8 cellular contexts compared by ENCODE assay signal in the genomic region with DNA sequence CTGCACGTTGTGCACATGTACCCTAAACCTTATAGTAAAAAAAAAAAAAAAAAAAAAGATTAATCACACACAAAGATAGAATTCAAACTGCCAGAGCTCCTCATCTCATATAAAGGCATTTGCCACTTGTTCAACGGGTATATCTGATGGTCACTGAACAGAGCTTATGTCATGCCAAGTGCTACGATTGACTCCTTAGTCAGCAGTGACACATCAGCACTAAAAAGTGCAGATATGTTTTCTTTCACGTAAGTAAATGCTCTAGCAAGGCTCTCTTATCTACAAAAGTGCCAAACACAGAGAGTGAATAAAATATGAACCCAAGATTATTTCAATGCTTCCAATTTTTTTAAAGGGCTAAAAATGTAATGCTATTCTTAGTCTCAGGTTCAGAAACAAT. TPM values are rescaled to one million over a fixed set of nuclear protein-coding genes. Genes with fewer than 3 reads are reported as not detected.
DNase-seq lines count a peak whose midpoint lies in the region; ATAC-seq, FAIRE-seq and TF ChIP-seq lines count a peak whose summit lies in the region.

No MANE protein-coding gene starts in this region.

- H4K20me1 ChIP-seq in SU-DHL-6 (ENCODE audit: low read depth, low read length), result no peaks in the 10 kb centered on the region
- peaks cover 8% of the 10 kb centered on the region for H4K20me1 ChIP-seq in endothelial cell of umbilical vein (replicated peaks; ENCODE audit: control insufficient read depth, extremely low read depth, insufficient read depth, low read length)
- no peaks in the 10 kb centered on the region for H4K20me1 ChIP-seq in neural cell (ENCODE audit: insufficient read depth)

- no peaks in the 10 kb centered on the region for H3K9me1 ChIP-seq in endothelial cell of umbilical vein (replicated peaks; ENCODE audit: control insufficient read depth, extremely low read depth, insufficient read depth, low read length)

- no peaks in the 10 kb centered on the region for H3K9me2 ChIP-seq in SU-DHL-6 (replicated peaks; ENCODE audit: insufficient read depth, low read length)
- H3K9me2 ChIP-seq in neural cell (ENCODE audit: insufficient read depth, low read length), result no peaks in the 10 kb centered on the region

- 6 to 9% methylated on average over 4 of the region's 4 CpGs for WGBS in heart right ventricle, 2 donors

- H3K9me3 ChIP-seq in heart right ventricle (no peaks in the 10 kb centered on the region), SU-DHL-6 (ENCODE audit: insufficient read depth, low read length) (no peaks in the 10 kb centered on the region), endothelial cell of umbilical vein (replicated peaks; ENCODE audit: control insufficient read depth, insufficient read depth, low read length) (no peaks in the 10 kb centered on the region), neural cell (ENCODE audit: low read length) (no peaks in the 10 kb centered on the region)

- DNase-seq in heart right ventricle, result no peak
- no peak for DNase-seq in Right ventricle myocardium inferior (ENCODE audit: missing footprints)
- DNase-seq in endothelial cell of umbilical vein (ENCODE audit: low read depth, low spot score), result peak; percentile 75

- H3F3A ChIP-seq in SU-DHL-6 (ENCODE audit: insufficient read depth) (no peaks in the 10 kb centered on the region), neural cell (ENCODE audit: insufficient read depth, low read length, poor library complexity, severe bottlenecking) (no peaks in the 10 kb centered on the region)

- H3K27ac ChIP-seq in heart right ventricle (peak overlapping the region in 8 of 10 donors; percentile 81 to 94 (median 88)), SU-DHL-6 (ENCODE audit: low read depth, low read length) (no peak overlapping the region), endothelial cell of umbilical vein (ENCODE audit: insufficient read depth, low read depth, low read length) (peak overlapping the region; percentile 73), neural cell (ENCODE audit: low read length) (no peak overlapping the region)

- POLR2A ChIA-PET in endothelial cell of umbilical vein (lab: Charles Lee), result no interaction called here

- TF ChIP-seq POLR2A in endothelial cell of umbilical vein (IDR thresholded peaks at IDR 0.05; ENCODE audit: low read depth, low read length), result no peak

- H3K27me3 ChIP-seq in heart right ventricle, result no peaks in the 10 kb centered on the region
- H3K27me3 ChIP-seq in SU-DHL-6 (ENCODE audit: low read length), result no peaks in the 10 kb centered on the region
- H3K27me3 ChIP-seq in endothelial cell of umbilical vein (ENCODE audit: control insufficient read depth in 2 of 2, insufficient read depth in 2 of 2, low read length in 2 of 2), result peaks cover 17 to 32% of the 10 kb centered on the region in 2 experiments
- peaks cover 4% of the 10 kb centered on the region for H3K27me3 ChIP-seq in neural cell (ENCODE audit: insufficient read depth, low read depth, low read length)

- dilution Hi-C loops in endothelial cell of umbilical vein (cut with MboI; ENCODE audit: extremely low pct_ligation_motif_present, low sequenced_read_pairs), result no loop called here

- H3K36me3 ChIP-seq in heart right ventricle (peaks cover 0 to 34% (median 21%) of the 10 kb centered on the region in 9 donors), SU-DHL-6 (ENCODE audit: low read length) (peaks cover 23% of the 10 kb centered on the region; the same call in 1 of the 2 replicates), endothelial cell of umbilical vein (ENCODE audit: control insufficient read depth in 2 of 2, extremely low read depth in 1 of 2, insufficient read depth in 2 of 2, low read length in 2 of 2) (peaks cover 6 to 13% of the 10 kb centered on the region in 2 experiments), neural cell (ENCODE audit: insufficient read depth, low read length) (peaks cover 3% of the 10 kb centered on the region)

- no peak for TF ChIP-seq EP300 in neural cell (conservative IDR thresholded peaks at IDR 0.05; ENCODE audit: poor library complexity, severe bottlenecking)

- H3K4me3 ChIP-seq in heart right ventricle (peak overlapping the region in 9 of 10 donors; percentile 65 to 99 (median 87)), SU-DHL-6 (ENCODE audit: insufficient read depth, low read length, poor library complexity, severe bottlenecking) (peak overlapping the region; percentile 89), endothelial cell of umbilical vein (replicated peaks in 1 of 3; ENCODE audit: insufficient read depth in 1 of 3, low read depth in 1 of 3, low read length in 3 of 3) (peak overlapping the region; percentile 88 to 94 (median 89)), neural cell (ENCODE audit: low read length) (peak overlapping the region; percentile 86)

- peak overlapping the region; percentile 72 for H3K9ac ChIP-seq in SU-DHL-6 (ENCODE audit: low read length)
- H3K9ac ChIP-seq in endothelial cell of umbilical vein (replicated peaks; ENCODE audit: extremely low read depth, insufficient read depth, low read length), result peak overlapping the region; percentile 96
- H3K9ac ChIP-seq in neural cell (ENCODE audit: low read length), result no peak overlapping the region

- BruUV-seq in endothelial cell of umbilical vein (replicated peaks; lab: Mats Ljungman, UMichigan), result TSS peak; percentile 31

- H3K4me1 ChIP-seq in heart right ventricle (peaks cover 0 to 38% (median 30%) of the 10 kb centered on the region in 9 donors), endothelial cell of umbilical vein (ENCODE audit: control insufficient read depth, extremely low read depth, insufficient read depth, low read length) (peaks cover 18% of the 10 kb centered on the region)

- H3K4me2 ChIP-seq in SU-DHL-6 (ENCODE audit: low read depth, low read length, poor library complexity, severe bottlenecking) (peak overlapping the region; percentile 67), endothelial cell of umbilical vein (ENCODE audit: insufficient read depth, low read length) (peak overlapping the region; percentile 100), neural cell (ENCODE audit: low read length) (peak overlapping the region; percentile 69)

- CTCF ChIA-PET in endothelial cell of umbilical vein (lab: Charles Lee), result no interaction called here

- FAIRE-seq in endothelial cell of umbilical vein (lab: Jason Lieb, UNC), result peak; percentile 63

- H3K79me2 ChIP-seq in SU-DHL-6 (ENCODE audit: insufficient read depth, low read length) (peaks cover 32% of the 10 kb centered on the region; the same call in 1 of the 2 replicates), endothelial cell of umbilical vein (ENCODE audit: control insufficient read depth, insufficient read depth, low read length) (peaks cover 38% of the 10 kb centered on the region), neural cell (replicated peaks; ENCODE audit: insufficient read depth, low read length) (peaks cover 20% of the 10 kb centered on the region)

- no peak for ATAC-seq in heart right ventricle
- no peak for ATAC-seq in Right ventricle myocardium inferior
- no peak for ATAC-seq in HG02623 (IDR thresholded peaks at IDR 0.05; ENCODE audit: unreplicated experiment)
- ATAC-seq in GM21390 (IDR thresholded peaks at IDR 0.05; ENCODE audit: unreplicated experiment), result no peak
- ATAC-seq in GM19023 (IDR thresholded peaks at IDR 0.05; ENCODE audit: unreplicated experiment), result no peak

- no peak for TF ChIP-seq CTCF in heart right ventricle (IDR thresholded peaks at IDR 0.05)
- TF ChIP-seq CTCF in SU-DHL-6 (IDR thresholded peaks at IDR 0.05; ENCODE audit: insufficient read depth, low read length, poor library complexity, severe bottlenecking), result no peak
- no peak for TF ChIP-seq CTCF in endothelial cell of umbilical vein (IDR thresholded peaks at IDR 0.05; ENCODE audit: extremely low read depth in 1 of 2, insufficient read depth in 1 of 2, low read depth in 1 of 2, low read length in 2 of 2)
- TF ChIP-seq CTCF in neural cell (IDR thresholded peaks at IDR 0.05; ENCODE audit: poor library complexity, severe bottlenecking), result no peak

- H2AFZ ChIP-seq in SU-DHL-6 (ENCODE audit: low read depth, low read length, severe bottlenecking) (no peak overlapping the region), endothelial cell of umbilical vein (ENCODE audit: low read depth, low read length) (no peak overlapping the region), neural cell (ENCODE audit: low read depth, low read length) (no peak overlapping the region)

- TF ChIP-seq RAD21 in neural cell (conservative IDR thresholded peaks at IDR 0.05), result no peak

- intact Hi-C loops in heart right ventricle (cut with DNase I) (no loop called here), Right ventricle myocardium inferior (cut with DNase I) (no loop called here), endothelial cell of umbilical vein (cut with micrococcal nuclease) (loop anchor here (2.0 kb wide), 1 partner anchor 219 kb away; a partner anchor contains a TSS)

TF ChIP-seq in neural cell, 6 proteins besides CTCF, POLR2A, EP300 and RAD21 (continues in another document):
- no peak for TF ChIP-seq EZH2 (IDR thresholded peaks at IDR 0.05; ENCODE audit: borderline replicate concordance, insufficient read depth, low read length, poor library complexity, severe bottlenecking)
- no peak for TF ChIP-seq POLR2AphosphoS5 (IDR thresholded peaks at IDR 0.05)

RNA-seq across cellular contexts. Expression of a gene that starts 1.1 kb away (rescaled TPM):
- total RNA-seq in heart right ventricle (10 to 100 TPM; 48.1 to 69.0 (median 56.1) TPM), Right ventricle myocardium inferior (50.6 TPM), endothelial cell of umbilical vein (92.5 and 98.3 TPM in 2 replicates)
- polyA plus RNA-seq in heart right ventricle (10 to 100 TPM; 18.5 to 27.7 TPM), endothelial cell of umbilical vein (32.4 and 43.8 TPM in 2 replicates), neural cell (49.8 and 50.3 TPM in 2 replicates)
- polyA plus RNA-seq in endothelial cell of umbilical vein (2011; cell fraction: cytosol; rRNA removed), result 31.5 and 35.5 TPM in 2 replicates
- polyA plus RNA-seq in endothelial cell of umbilical vein (2011; cell fraction: nucleus; rRNA removed), result 55.4 and 69.5 TPM in 2 replicates
- polyA plus RNA-seq in endothelial cell of umbilical vein (2012), result 62.4 and 71.5 TPM in 2 replicates
- polyA minus RNA-seq in endothelial cell of umbilical vein (42.3 and 58.4 TPM in 2 replicates), neural cell (80.3 and 85.2 TPM in 2 replicates)
- 61.2 TPM for polyA minus RNA-seq in endothelial cell of umbilical vein (2011; cell fraction: cytosol; rRNA and poly(A)+ RNA removed)
- 89.5 and 98.8 TPM in 2 replicates for polyA minus RNA-seq in endothelial cell of umbilical vein (2011; cell fraction: nucleus; rRNA and poly(A)+ RNA removed)

RNA-seq across cellular contexts. Expression of a gene that starts 39.5 kb away (rescaled TPM):
- total RNA-seq in heart right ventricle (under 1 TPM in 1 of 10 donors, not detected in 9; 0.11 TPM), Right ventricle myocardium inferior (not detected), endothelial cell of umbilical vein (not detected in 2 replicates)
- polyA plus RNA-seq in heart right ventricle (not detected), endothelial cell of umbilical vein (not detected in 2 replicates), neural cell (not detected in 2 replicates)
- not detected in 2 replicates for polyA plus RNA-seq in endothelial cell of umbilical vein (2011; cell fraction: cytosol; rRNA removed)
- polyA plus RNA-seq in endothelial cell of umbilical vein (2011; cell fraction: nucleus; rRNA removed), result not detected in 2 replicates
- not detected in 2 replicates for polyA plus RNA-seq in endothelial cell of umbilical vein (2012)
- polyA minus RNA-seq in endothelial cell of umbilical vein (not detected in 2 replicates), neural cell (not detected in 2 replicates)
- polyA minus RNA-seq in endothelial cell of umbilical vein (2011; cell fraction: cytosol; rRNA and poly(A)+ RNA removed), result not detected
- polyA minus RNA-seq in endothelial cell of umbilical vein (2011; cell fraction: nucleus; rRNA and poly(A)+ RNA removed), result not detected in 2 replicates

Comparison
In these comparisons a context has a peak if more than half of its experiments do, and no peak if none do; other contexts are left out.
1. H3K27ac ChIP-seq: peak in heart right ventricle (8 of 10) and endothelial cell of umbilical vein (single experiment); none in SU-DHL-6 (single experiment) and neural cell (single experiment).
2. Peak in every context shown above with its lines, with median percentiles within 50 percentile points of each other: H3K4me3 ChIP-seq and H3K4me2 ChIP-seq.